1 cellular context compared by ENCODE assay signal in the genomic region with DNA sequence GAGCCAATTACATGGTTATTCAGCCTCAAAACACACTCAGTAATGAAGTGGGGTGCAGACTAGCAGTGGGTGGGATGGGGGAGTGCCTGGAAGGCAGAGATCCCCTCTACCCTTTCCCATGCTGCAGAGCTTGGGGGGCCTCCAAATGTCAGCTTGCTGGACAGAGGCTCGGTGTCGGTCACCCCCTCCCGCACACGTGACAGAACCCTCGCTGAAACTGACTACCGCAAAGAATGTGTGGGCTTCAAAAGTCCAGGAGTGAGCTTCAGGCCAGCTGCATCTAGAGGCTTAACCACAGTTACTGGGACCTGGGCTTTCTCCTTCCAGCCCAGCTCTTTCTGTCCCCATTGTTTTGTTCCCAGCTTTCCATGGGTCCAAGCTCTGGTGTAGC.
TF ChIP-seq lines count a peak whose summit lies in the region.

No MANE protein-coding gene starts in this region.

TF ChIP-seq in HEK293, 187 proteins besides CTCF, POLR2A, EP300 and RAD21 (continued from another document):
- TF ChIP-seq, protein P1, sequence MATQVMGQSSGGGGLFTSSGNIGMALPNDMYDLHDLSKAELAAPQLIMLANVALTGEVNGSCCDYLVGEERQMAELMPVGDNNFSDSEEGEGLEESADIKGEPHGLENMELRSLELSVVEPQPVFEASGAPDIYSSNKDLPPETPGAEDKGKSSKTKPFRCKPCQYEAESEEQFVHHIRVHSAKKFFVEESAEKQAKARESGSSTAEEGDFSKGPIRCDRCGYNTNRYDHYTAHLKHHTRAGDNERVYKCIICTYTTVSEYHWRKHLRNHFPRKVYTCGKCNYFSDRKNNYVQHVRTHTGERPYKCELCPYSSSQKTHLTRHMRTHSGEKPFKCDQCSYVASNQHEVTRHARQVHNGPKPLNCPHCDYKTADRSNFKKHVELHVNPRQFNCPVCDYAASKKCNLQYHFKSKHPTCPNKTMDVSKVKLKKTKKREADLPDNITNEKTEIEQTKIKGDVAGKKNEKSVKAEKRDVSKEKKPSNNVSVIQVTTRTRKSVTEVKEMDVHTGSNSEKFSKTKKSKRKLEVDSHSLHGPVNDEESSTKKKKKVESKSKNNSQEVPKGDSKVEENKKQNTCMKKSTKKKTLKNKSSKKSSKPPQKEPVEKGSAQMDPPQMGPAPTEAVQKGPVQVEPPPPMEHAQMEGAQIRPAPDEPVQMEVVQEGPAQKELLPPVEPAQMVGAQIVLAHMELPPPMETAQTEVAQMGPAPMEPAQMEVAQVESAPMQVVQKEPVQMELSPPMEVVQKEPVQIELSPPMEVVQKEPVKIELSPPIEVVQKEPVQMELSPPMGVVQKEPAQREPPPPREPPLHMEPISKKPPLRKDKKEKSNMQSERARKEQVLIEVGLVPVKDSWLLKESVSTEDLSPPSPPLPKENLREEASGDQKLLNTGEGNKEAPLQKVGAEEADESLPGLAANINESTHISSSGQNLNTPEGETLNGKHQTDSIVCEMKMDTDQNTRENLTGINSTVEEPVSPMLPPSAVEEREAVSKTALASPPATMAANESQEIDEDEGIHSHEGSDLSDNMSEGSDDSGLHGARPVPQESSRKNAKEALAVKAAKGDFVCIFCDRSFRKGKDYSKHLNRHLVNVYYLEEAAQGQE (tag by site-specific recombination; IDR thresholded peaks at IDR 0.05), result 0 out of 2 replicates have a peak, but pooled peaks have one; percentile 23
- TF ChIP-seq, protein P2, sequence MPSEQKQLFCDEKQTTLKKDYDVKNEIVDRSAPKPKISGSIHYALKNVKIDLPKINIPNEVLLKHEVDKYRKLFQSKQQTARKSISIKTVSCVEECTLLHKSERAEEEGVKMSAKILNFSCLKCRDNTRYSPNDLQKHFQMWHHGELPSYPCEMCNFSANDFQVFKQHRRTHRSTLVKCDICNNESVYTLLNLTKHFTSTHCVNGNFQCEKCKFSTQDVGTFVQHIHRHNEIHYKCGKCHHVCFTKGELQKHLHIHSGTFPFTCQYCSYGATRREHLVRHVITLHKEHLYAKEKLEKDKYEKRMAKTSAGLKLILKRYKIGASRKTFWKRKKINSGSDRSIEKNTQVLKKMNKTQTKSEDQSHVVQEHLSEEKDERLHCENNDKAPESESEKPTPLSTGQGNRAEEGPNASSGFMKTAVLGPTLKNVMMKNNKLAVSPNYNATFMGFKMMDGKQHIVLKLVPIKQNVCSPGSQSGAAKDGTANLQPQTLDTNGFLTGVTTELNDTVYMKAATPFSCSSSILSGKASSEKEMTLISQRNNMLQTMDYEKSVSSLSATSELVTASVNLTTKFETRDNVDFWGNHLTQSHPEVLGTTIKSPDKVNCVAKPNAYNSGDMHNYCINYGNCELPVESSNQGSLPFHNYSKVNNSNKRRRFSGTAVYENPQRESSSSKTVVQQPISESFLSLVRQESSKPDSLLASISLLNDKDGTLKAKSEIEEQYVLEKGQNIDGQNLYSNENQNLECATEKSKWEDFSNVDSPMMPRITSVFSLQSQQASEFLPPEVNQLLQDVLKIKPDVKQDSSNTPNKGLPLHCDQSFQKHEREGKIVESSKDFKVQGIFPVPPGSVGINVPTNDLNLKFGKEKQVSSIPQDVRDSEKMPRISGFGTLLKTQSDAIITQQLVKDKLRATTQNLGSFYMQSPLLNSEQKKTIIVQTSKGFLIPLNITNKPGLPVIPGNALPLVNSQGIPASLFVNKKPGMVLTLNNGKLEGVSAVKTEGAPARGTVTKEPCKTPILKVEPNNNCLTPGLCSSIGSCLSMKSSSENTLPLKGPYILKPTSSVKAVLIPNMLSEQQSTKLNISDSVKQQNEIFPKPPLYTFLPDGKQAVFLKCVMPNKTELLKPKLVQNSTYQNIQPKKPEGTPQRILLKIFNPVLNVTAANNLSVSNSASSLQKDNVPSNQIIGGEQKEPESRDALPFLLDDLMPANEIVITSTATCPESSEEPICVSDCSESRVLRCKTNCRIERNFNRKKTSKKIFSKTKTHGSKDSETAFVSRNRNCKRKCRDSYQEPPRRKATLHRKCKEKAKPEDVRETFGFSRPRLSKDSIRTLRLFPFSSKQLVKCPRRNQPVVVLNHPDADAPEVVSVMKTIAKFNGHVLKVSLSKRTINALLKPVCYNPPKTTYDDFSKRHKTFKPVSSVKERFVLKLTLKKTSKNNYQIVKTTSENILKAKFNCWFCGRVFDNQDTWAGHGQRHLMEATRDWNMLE (tag by site-specific recombination; conservative IDR thresholded peaks at IDR 0.05; ENCODE audit: low read depth), result no peak
- no peak for TF ChIP-seq ZNF529 (tag by site-specific recombination; IDR thresholded peaks at IDR 0.05; ENCODE audit: insufficient replicate concordance)
- TF ChIP-seq WT1 (tag by site-specific recombination; IDR thresholded peaks at IDR 0.05), result no peak
- TF ChIP-seq ZNF777 (tag by site-specific recombination; IDR thresholded peaks at IDR 0.05; ENCODE audit: borderline replicate concordance), result no peak
- peak; percentile 37 for TF ChIP-seq ZFHX2 (tag by site-specific recombination; conservative IDR thresholded peaks at IDR 0.05)
- no peak for TF ChIP-seq ZNF155 (tag by site-specific recombination; IDR thresholded peaks at IDR 0.05)
- TF ChIP-seq ZNF274 (IDR thresholded peaks at IDR 0.05; ENCODE audit: low read length), result no peak
- no peak for TF ChIP-seq ZNF274 (tag by site-specific recombination; IDR thresholded peaks at IDR 0.05; ENCODE audit: borderline replicate concordance)
- TF ChIP-seq IKZF3 (tag by site-specific recombination; IDR thresholded peaks at IDR 0.05), result no peak
- TF ChIP-seq, protein P3, sequence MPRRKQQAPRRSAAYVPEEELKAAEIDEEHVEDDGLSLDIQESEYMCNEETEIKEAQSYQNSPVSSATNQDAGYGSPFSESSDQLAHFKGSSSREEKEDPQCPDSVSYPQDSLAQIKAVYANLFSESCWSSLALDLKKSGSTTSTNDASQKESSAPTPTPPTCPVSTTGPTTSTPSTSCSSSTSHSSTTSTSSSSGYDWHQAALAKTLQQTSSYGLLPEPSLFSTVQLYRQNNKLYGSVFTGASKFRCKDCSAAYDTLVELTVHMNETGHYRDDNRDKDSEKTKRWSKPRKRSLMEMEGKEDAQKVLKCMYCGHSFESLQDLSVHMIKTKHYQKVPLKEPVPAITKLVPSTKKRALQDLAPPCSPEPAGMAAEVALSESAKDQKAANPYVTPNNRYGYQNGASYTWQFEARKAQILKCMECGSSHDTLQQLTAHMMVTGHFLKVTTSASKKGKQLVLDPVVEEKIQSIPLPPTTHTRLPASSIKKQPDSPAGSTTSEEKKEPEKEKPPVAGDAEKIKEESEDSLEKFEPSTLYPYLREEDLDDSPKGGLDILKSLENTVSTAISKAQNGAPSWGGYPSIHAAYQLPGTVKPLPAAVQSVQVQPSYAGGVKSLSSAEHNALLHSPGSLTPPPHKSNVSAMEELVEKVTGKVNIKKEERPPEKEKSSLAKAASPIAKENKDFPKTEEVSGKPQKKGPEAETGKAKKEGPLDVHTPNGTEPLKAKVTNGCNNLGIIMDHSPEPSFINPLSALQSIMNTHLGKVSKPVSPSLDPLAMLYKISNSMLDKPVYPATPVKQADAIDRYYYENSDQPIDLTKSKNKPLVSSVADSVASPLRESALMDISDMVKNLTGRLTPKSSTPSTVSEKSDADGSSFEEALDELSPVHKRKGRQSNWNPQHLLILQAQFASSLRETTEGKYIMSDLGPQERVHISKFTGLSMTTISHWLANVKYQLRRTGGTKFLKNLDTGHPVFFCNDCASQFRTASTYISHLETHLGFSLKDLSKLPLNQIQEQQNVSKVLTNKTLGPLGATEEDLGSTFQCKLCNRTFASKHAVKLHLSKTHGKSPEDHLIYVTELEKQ (tag by site-specific recombination; IDR thresholded peaks at IDR 0.05; ENCODE audit: borderline replicate concordance), result no peak
